ENCODE assay signal across 11 cellular contexts in the genomic region with DNA sequence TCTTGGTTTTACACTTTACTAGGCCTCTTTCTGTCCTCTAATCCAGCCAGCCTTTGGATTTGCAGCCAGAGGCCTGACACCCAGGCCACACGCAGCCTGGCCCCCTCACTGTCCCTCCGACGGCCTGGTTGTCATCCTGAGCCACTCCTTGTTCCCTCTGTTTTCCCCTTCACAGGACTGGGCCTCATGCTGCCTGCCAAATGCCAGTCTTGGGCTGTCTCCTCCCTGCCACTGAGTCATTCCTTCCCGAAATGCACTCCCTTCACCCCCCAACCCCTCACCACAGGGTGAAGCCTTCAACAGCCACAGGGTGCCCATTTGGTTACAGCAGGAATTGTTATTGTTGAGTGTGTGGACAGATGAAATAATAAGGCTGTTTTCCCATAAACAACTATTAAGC. TPM values are rescaled to one million over a fixed set of nuclear protein-coding genes. Genes with fewer than 3 reads are reported as not detected.
A peak's percentile ranks its signal among the peaks of the same experiment; 100 is the strongest.
DNase-seq lines count a peak whose midpoint lies in the region; ATAC-seq and TF ChIP-seq lines count a peak whose summit lies in the region.
"Had no signal": no experiment of that assay in that cellular context is flagged by ENCODE, and none has a peak within 500 bp of the region (broad histone marks: within the 10 kb centered on the region; RNA-seq: fewer than 3 reads in every experiment).

No MANE protein-coding gene starts in this region.

- H2BK120ac ChIP-seq in mesenchymal stem cell (ENCODE audit: low read depth, low read length): no peak overlapping the region

- H3K14ac ChIP-seq in mesenchymal stem cell (ENCODE audit: low read length in 2 of 2): peak overlapping the region in 1 of 2 experiments; percentile 9

- no peak overlapping the region for H3K4me3 Mint-ChIP-seq in endothelial cell (ENCODE audit: unreplicated experiment)

- H3K9me3 ChIP-seq in mesenchymal stem cell (ENCODE audit: control insufficient read depth, low read length) (no peaks in the 10 kb centered on the region), aorta (ENCODE audit: control insufficient read depth, low read length) (no peaks in the 10 kb centered on the region)

- no peak overlapping the region for H2BK5ac ChIP-seq in mesenchymal stem cell (ENCODE audit: low read depth, low read length, poor library complexity, severe bottlenecking)

- peak overlapping the region in 1 of 2 experiments; percentile 87 for H3K18ac ChIP-seq in mesenchymal stem cell (ENCODE audit: low read depth in 1 of 2, low read length in 2 of 2)

- no peaks in the 10 kb centered on the region for H3K36me3 ChIP-seq in mesenchymal stem cell (ENCODE audit: control insufficient read depth in 1 of 2, insufficient read depth in 2 of 2, low read depth in 1 of 2, low read length in 2 of 2)
- no peaks in the 10 kb centered on the region for H3K36me3 ChIP-seq in aorta (ENCODE audit: control insufficient read depth in 1 of 2, insufficient read depth in 2 of 2, low read length in 1 of 2)

- H4K91ac ChIP-seq in mesenchymal stem cell (ENCODE audit: low read length): peak overlapping the region; percentile 87

- no peaks in the 10 kb centered on the region for H3K79me1 ChIP-seq in mesenchymal stem cell (replicated peaks; ENCODE audit: low read length, poor library complexity, severe bottlenecking)

- H3K27ac ChIP-seq in mesenchymal stem cell (ENCODE audit: low read length, poor library complexity, severe bottlenecking) (peak overlapping the region; percentile 38), aorta (ENCODE audit: low read depth in 1 of 2, low read length in 2 of 2) (peak overlapping the region; percentile 14 to 18)

- H3K9me3 Mint-ChIP-seq in endothelial cell (ENCODE audit: unreplicated experiment): no peaks in the 10 kb centered on the region

- TF ChIP-seq CTCF in endothelial cell (IDR thresholded peaks at IDR 0.05; ENCODE audit: unreplicated experiment): no peak

- peak overlapping the region; percentile 65 for H3K27ac Mint-ChIP-seq in endothelial cell (ENCODE audit: unreplicated experiment)

- H3K4me1 Mint-ChIP-seq in endothelial cell (ENCODE audit: unreplicated experiment): peaks cover 75% of the 10 kb centered on the region

- H2BK12ac ChIP-seq in mesenchymal stem cell (ENCODE audit: low read length in 2 of 2): peak overlapping the region; percentile 43 to 55

- no peak overlapping the region for H3K9ac ChIP-seq in mesenchymal stem cell (ENCODE audit: low read length)

- intact Hi-C loops in aorta (cut with DNase I): loop anchor here in 1 of 2 donors (2.0 kb wide), 1 partner anchor 21 kb away; the partner anchor contains the start of gene ACOT11
- intact Hi-C loops in left colon (cut with DNase I, micrococcal nuclease): no loop called here

- peaks cover 21% of the 10 kb centered on the region for H3K4me1 ChIP-seq in mesenchymal stem cell (ENCODE audit: control insufficient read depth, insufficient read depth, low read depth, low read length)
- H3K4me1 ChIP-seq in aorta (ENCODE audit: control insufficient read depth in 1 of 2, insufficient read depth in 2 of 2, low read length in 2 of 2): no peaks in the 10 kb centered on the region

- peak overlapping the region; percentile 49 for H2AK5ac ChIP-seq in mesenchymal stem cell (ENCODE audit: low read length, severe bottlenecking)

- no peak for ATAC-seq in aorta (ENCODE audit: low FRiP score)
- no peak for ATAC-seq in HG03378 (IDR thresholded peaks at IDR 0.05; ENCODE audit: unreplicated experiment)
- ATAC-seq in left colon: no peak

- no peak overlapping the region for H2AFZ ChIP-seq in mesenchymal stem cell (ENCODE audit: low read depth, low read length)

- WGBS in mesenchymal stem cell: 44% methylated on average over 4 of the region's 4 CpGs
- WGBS in aorta, 2 donors: 20 to 38% methylated on average over 4 of the region's 4 CpGs

- H3K27me3 ChIP-seq in mesenchymal stem cell (ENCODE audit: control insufficient read depth in 1 of 2, insufficient read depth in 1 of 2, low read length in 2 of 2) (peaks cover 0 to 13% of the 10 kb centered on the region in 2 experiments), aorta (ENCODE audit: control insufficient read depth in 1 of 2, insufficient read depth in 2 of 2, low read length in 1 of 2) (no peaks in the 10 kb centered on the region)

- no peak overlapping the region for H3K4me2 ChIP-seq in mesenchymal stem cell (ENCODE audit: low read length, poor library complexity, severe bottlenecking)

- H3K23ac ChIP-seq in mesenchymal stem cell (ENCODE audit: low read length in 2 of 2): no peak overlapping the region

- H3K4ac ChIP-seq in mesenchymal stem cell (ENCODE audit: low read depth in 1 of 2, low read length in 2 of 2): peak overlapping the region; percentile 13 to 41

- H3K4me3 ChIP-seq in mesenchymal stem cell (ENCODE audit: insufficient read depth in 1 of 2, low read depth in 1 of 2, low read length in 2 of 2) (peak overlapping the region in 1 of 2 experiments; percentile 15), aorta (ENCODE audit: low read length in 2 of 2) (no peak overlapping the region)

- peaks cover 8% of the 10 kb centered on the region for H3K27me3 Mint-ChIP-seq in endothelial cell (ENCODE audit: unreplicated experiment)

- peak overlapping the region; percentile 93 for H4K8ac ChIP-seq in mesenchymal stem cell (ENCODE audit: low read length)

- H2BK15ac ChIP-seq in mesenchymal stem cell (ENCODE audit: low read depth, poor library complexity, severe bottlenecking): peak overlapping the region; percentile 13

- H3K36me3 Mint-ChIP-seq in endothelial cell (ENCODE audit: low read depth, unreplicated experiment): peaks cover 13% of the 10 kb centered on the region

- DNase-seq in NCI-H345 (lab: John Stamatoyannopoulos, UW) (peak; percentile 4), NCI-H345 treated with DMSO at 0.1 percent for 48 hours (lab: John Stamatoyannopoulos, UW; ENCODE audit: unreplicated experiment) (no peak), endothelial cell (ENCODE audit: low spot score) (no peak), mesenchymal stem cell (peak; percentile 46), aorta (peak; percentile 72 to 83), left colon (no peak)
- DNase-seq in activated CD4-positive, alpha-beta T cell treated with anti-CD3 and anti-CD28 coated beads for 48 hours: no peak
- DNase-seq: activated naive CD4-positive, alpha-beta T cell treated with Interleukin-2 at 50 U/mL for 16 hours; NCI-H1105; stimulated activated CD4-positive, alpha-beta T cell treated with anti-CD3 and anti-CD28 coated beads, Interleukin-15, amount 100 ng/mL, for 24 hours had no signal

RNA-seq across cellular contexts. Expression of gene ACOT11, which starts 21.3 kb away (rescaled TPM):
- 35.6 TPM for total RNA-seq in endothelial cell (ENCODE audit: unreplicated experiment)
- polyA plus RNA-seq in mesenchymal stem cell (2013, experiment 1 of 2): 0.83 TPM
- polyA plus RNA-seq in mesenchymal stem cell (2013, experiment 2 of 2): 0.88 TPM
- 10 to 100 TPM; 17.5 to 20.9 TPM for total RNA-seq in aorta
- polyA plus RNA-seq in aorta: 1 to 10 TPM; 6.4 to 7.3 TPM
- 10 to 100 TPM; 59.7 to 77.0 TPM for total RNA-seq in left colon

RNA-seq across cellular contexts. Expression of gene FAM151A, which starts 54.0 kb away (rescaled TPM):
- total RNA-seq in endothelial cell (ENCODE audit: unreplicated experiment): not detected
- polyA plus RNA-seq in mesenchymal stem cell (2013, experiment 1 of 2): not detected
- polyA plus RNA-seq in mesenchymal stem cell (2013, experiment 2 of 2): not detected
- not detected for total RNA-seq in aorta
- polyA plus RNA-seq in aorta: under 1 TPM in 1 of 2 donors, not detected in 1; 0.08 TPM
- 1 to 10 TPM; 4.5 to 7.8 TPM for total RNA-seq in left colon

Comparison
In these comparisons a context has a peak if more than half of its experiments do, and no peak if none do; other contexts are left out.
1. DNase-seq: peak in NCI-H345 (single experiment), mesenchymal stem cell (single experiment) and aorta (2 of 2); none in NCI-H345 treated with DMSO at 0.1 percent for 48 hours (single experiment), endothelial cell (single experiment), activated CD4-positive, alpha-beta T cell treated with anti-CD3 and anti-CD28 coated beads for 48 hours (single experiment) and left colon (0 of 2).